Comparison of ENCODE assay signal across 8 cellular contexts in the genomic region with DNA sequence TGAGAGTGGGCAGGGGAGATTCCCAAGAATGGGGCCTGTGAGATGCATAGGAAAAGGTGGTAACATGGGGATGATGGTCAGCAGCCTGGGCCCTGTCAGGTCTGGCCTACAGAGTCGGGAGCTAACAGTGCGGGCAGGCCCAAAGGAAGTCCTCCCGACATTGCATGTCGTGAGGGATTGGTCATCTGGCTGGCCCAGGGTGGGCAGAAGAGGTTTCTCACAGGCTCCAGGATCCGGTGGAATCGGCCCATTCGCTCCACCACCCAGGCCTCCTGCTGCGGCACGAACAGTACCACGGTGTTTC. TPM values are rescaled to one million over a fixed set of nuclear protein-coding genes. Genes with fewer than 3 reads are reported as not detected.
DNase-seq lines count a peak whose midpoint lies in the region; ATAC-seq and TF ChIP-seq lines count a peak whose summit lies in the region.

No MANE protein-coding gene starts in this region.

- peak overlapping the region; percentile 89 for H3K27ac Mint-ChIP-seq in central memory CD8-positive, alpha-beta T cell (ENCODE audit: low read depth)
- H3K27ac Mint-ChIP-seq in mesothelial cell of epicardium, result peak overlapping the region; percentile 98

- H3K36me3 ChIP-seq in HUES64 (ENCODE audit: insufficient read depth, low read length), result peaks cover 48% of the 10 kb centered on the region

- H3K4me3 Mint-ChIP-seq in central memory CD8-positive, alpha-beta T cell, result peak overlapping the region; percentile 85
- H3K4me3 Mint-ChIP-seq in mesothelial cell of epicardium, result peak overlapping the region; percentile 98

- DNase-seq in GM12864 (ENCODE audit: low read depth) (no peak), mesothelial cell of epicardium (ENCODE audit: low spot score in 2 of 2, unreplicated experiment in 2 of 2) (no peak), mucosa of gallbladder (ENCODE audit: low spot score) (no peak), NCI-H2081 treated with DMSO at 0.1 percent for 48 hours (lab: John Stamatoyannopoulos, UW) (no peak)
- DNase-seq in central memory CD8-positive, alpha-beta T cell (ENCODE audit: low spot score in 2 of 2), result no peak

- 7% methylated on average over 10 of the region's 10 CpGs for WGBS in HUES64

- H3K27ac ChIP-seq in HUES64 (ENCODE audit: low read depth, low read length), result peak overlapping the region; percentile 86

- peaks cover 15% of the 10 kb centered on the region; the same call in 1 of the 2 replicates for H3K4me1 ChIP-seq in HUES64 (ENCODE audit: insufficient read depth, low read length)

- ATAC-seq in central memory CD8-positive, alpha-beta T cell (replicated peaks; ENCODE audit: extremely low read depth, poor library complexity, severe bottlenecking), result no peak
- ATAC-seq in GM19467 (IDR thresholded peaks at IDR 0.05; ENCODE audit: unreplicated experiment) (no peak), HG03457 (IDR thresholded peaks at IDR 0.05; ENCODE audit: unreplicated experiment) (no peak)

- no peaks in the 10 kb centered on the region for H3K9me3 ChIP-seq in HUES64 (ENCODE audit: insufficient read depth, low read depth, low read length)

- TF ChIP-seq CTCF in GM12864 (IDR thresholded peaks at IDR 0.05; ENCODE audit: low read depth, low read length, missing control alignments) (no peak), mesothelial cell of epicardium (IDR thresholded peaks at IDR 0.05; ENCODE audit: unreplicated experiment) (no peak)

- H3K9me3 Mint-ChIP-seq in central memory CD8-positive, alpha-beta T cell, result no peaks in the 10 kb centered on the region
- H3K9me3 Mint-ChIP-seq in mesothelial cell of epicardium, result no peaks in the 10 kb centered on the region

- H3K4me3 ChIP-seq in GM12864 (ENCODE audit: low read depth, low read length), result peak overlapping the region; percentile 73
- H3K4me3 ChIP-seq in HUES64 (ENCODE audit: low read length), result peak overlapping the region; percentile 83

- peak overlapping the region; percentile 92 for H3K9ac ChIP-seq in HUES64 (ENCODE audit: low read depth, low read length)

- H3K4me1 Mint-ChIP-seq in central memory CD8-positive, alpha-beta T cell, result peaks cover 30% of the 10 kb centered on the region
- peaks cover 23% of the 10 kb centered on the region for H3K4me1 Mint-ChIP-seq in mesothelial cell of epicardium

- no peaks in the 10 kb centered on the region for H3K27me3 ChIP-seq in HUES64 (ENCODE audit: insufficient read depth, low read length)

- no peaks in the 10 kb centered on the region for H3K27me3 Mint-ChIP-seq in central memory CD8-positive, alpha-beta T cell
- no peaks in the 10 kb centered on the region for H3K27me3 Mint-ChIP-seq in mesothelial cell of epicardium (ENCODE audit: low read depth)

- peaks cover 19% of the 10 kb centered on the region for H3K36me3 Mint-ChIP-seq in central memory CD8-positive, alpha-beta T cell (ENCODE audit: insufficient read depth)
- H3K36me3 Mint-ChIP-seq in mesothelial cell of epicardium, result peaks cover 19% of the 10 kb centered on the region

RNA-seq across cellular contexts. Expression of gene STOML2, which starts 0.5 kb away (rescaled TPM):
- polyA plus RNA-seq in HUES64 (2013, experiment 1 of 2), result 134 TPM
- 132 TPM for polyA plus RNA-seq in HUES64 (2013, experiment 2 of 2)
- 92.2 to 95.3 TPM (median 93.4 TPM) in 3 replicates for total RNA-seq in mesothelial cell of epicardium
- 94.9 TPM for total RNA-seq in mucosa of gallbladder

RNA-seq across cellular contexts. Expression of gene PIGO, which starts 6.0 kb away (rescaled TPM):
- polyA plus RNA-seq in HUES64 (2013, experiment 1 of 2), result 11.8 TPM
- 13.3 TPM for polyA plus RNA-seq in HUES64 (2013, experiment 2 of 2)
- total RNA-seq in mesothelial cell of epicardium, result 28.4 to 31.2 TPM (median 28.9 TPM) in 3 replicates
- 35.9 TPM for total RNA-seq in mucosa of gallbladder

RNA-seq across cellular contexts. Expression of gene ATOSB, which starts 13.2 kb away (rescaled TPM):
- polyA plus RNA-seq in HUES64 (2013, experiment 1 of 2), result 5.6 TPM
- polyA plus RNA-seq in HUES64 (2013, experiment 2 of 2), result 6.1 TPM
- total RNA-seq in mesothelial cell of epicardium (19.2 to 21.7 TPM (median 21.0 TPM) in 3 replicates), mucosa of gallbladder (18.3 TPM)

RNA-seq across cellular contexts. Expression of gene FANCG, which starts 22.7 kb away (rescaled TPM):
- polyA plus RNA-seq in HUES64 (2013, experiment 1 of 2), result 49.3 TPM
- polyA plus RNA-seq in HUES64 (2013, experiment 2 of 2), result 49.5 TPM
- 48.8 to 52.2 TPM (median 51.8 TPM) in 3 replicates for total RNA-seq in mesothelial cell of epicardium
- total RNA-seq in mucosa of gallbladder, result 17.4 TPM

RNA-seq across cellular contexts. Expression of gene VCP, which starts 30.0 kb away (rescaled TPM):
- 256 TPM for polyA plus RNA-seq in HUES64 (2013, experiment 1 of 2)
- 254 TPM for polyA plus RNA-seq in HUES64 (2013, experiment 2 of 2)
- 313 to 318 TPM (median 317 TPM) in 3 replicates for total RNA-seq in mesothelial cell of epicardium
- 243 TPM for total RNA-seq in mucosa of gallbladder
